10 cellular contexts compared by ENCODE assay signal in genomic region chr2:216142540-216142939, GRCh38. TPM values are rescaled to one million over a fixed set of nuclear protein-coding genes. Genes with fewer than 3 reads are reported as not detected.
DNase-seq lines count a peak whose midpoint lies in the region; ATAC-seq, FAIRE-seq and TF ChIP-seq lines count a peak whose summit lies in the region.
"Had no signal": no experiment of that assay in that cellular context is flagged by ENCODE, and none has a peak within 500 bp of the region (broad histone marks: within the 10 kb centered on the region; RNA-seq: fewer than 3 reads in every experiment).

No MANE protein-coding gene starts in this region.

- peaks cover 58% of the 10 kb centered on the region for H3K79me2 ChIP-seq in SK-N-SH (ENCODE audit: insufficient read depth)

- H3K27ac Mint-ChIP-seq in stimulated activated effector memory CD8-positive, alpha-beta T cell treated with anti-CD3 and anti-CD28 coated beads, Interleukin-12 subunit alpha, Interleukin-12 subunit beta, amount 100 ng/mL, for 72 hours, result peak overlapping the region; percentile 13

- DNase-seq in activated CD8-positive, alpha-beta memory T cell treated with anti-CD3 and anti-CD28 coated beads, Interleukin-2, amount 50 U/mL, for 4 hours, result peak; percentile 24
- no peak for DNase-seq in activated CD8-positive, alpha-beta memory T cell treated with anti-CD3 and anti-CD28 coated beads, Interleukin-2, amount 50 U/mL, for 48 hours
- no peak for DNase-seq in SK-N-SH
- DNase-seq in stimulated activated effector memory CD8-positive, alpha-beta T cell treated with anti-CD3 and anti-CD28 coated beads, Interleukin-12 subunit alpha, Interleukin-12 subunit beta, amount 100 ng/mL, for 72 hours (ENCODE audit: low spot score in 2 of 2), result no peak
- DNase-seq in NK-92 treated with Interleukin-12 subunit alpha and Interleukin-12 subunit beta, amount 100 ng/mL, for 24 hours (lab: John Stamatoyannopoulos, UW), result no peak
- DNase-seq in frontal cortex (ENCODE audit: low spot score in 2 of 2), result no peak
- DNase-seq in medulla oblongata (ENCODE audit: extremely low spot score), result no peak

- POLR2A ChIA-PET in SK-N-SH (lab: Yijun Ruan, JAX), result interaction anchor here (1.6 kb wide), 1 partner anchor 11 kb away, joined by 3 read pairs; no protein-coding TSS in a partner anchor

- H3K9me2 ChIP-seq in SK-N-SH, result no peaks in the 10 kb centered on the region

- H3K36me3 ChIP-seq in SK-N-SH (replicated peaks in 1 of 2; ENCODE audit: control insufficient read depth in 1 of 2, insufficient read depth in 2 of 2, low read length in 1 of 2), result peaks cover 91 to 93% of the 10 kb centered on the region in 2 experiments

- no peak for TF ChIP-seq CTCF in SK-N-SH (IDR thresholded peaks at IDR 0.05)

- no peaks in the 10 kb centered on the region for H3K9me3 ChIP-seq in SK-N-SH
- H3K9me3 ChIP-seq: BLaER1 treated with 17β-estradiol and CSF1 and Interleukin-3, amounts not matched to agents 10 nM and 100 nM had no signal

- no peaks in the 10 kb centered on the region for H3K4me1 ChIP-seq in SK-N-SH (ENCODE audit: control insufficient read depth in 1 of 2, insufficient read depth in 2 of 2, low read depth in 1 of 2, low read length in 1 of 2)
- H3K4me1 ChIP-seq: BLaER1 treated with 17β-estradiol and CSF1 and Interleukin-3, amounts not matched to agents 10 nM and 100 nM had no signal

- WGBS in SK-N-SH (ENCODE audit: low lambda C conversion rate), result 89% methylated on average over 1 of the region's 1 CpG

- ATAC-seq in HG02623 (IDR thresholded peaks at IDR 0.05; ENCODE audit: unreplicated experiment), result peak; percentile 97
- ATAC-seq in stimulated activated effector memory CD8-positive, alpha-beta T cell treated with anti-CD3 and anti-CD28 coated beads, Interleukin-12 subunit alpha, Interleukin-12 subunit beta, amount 100 ng/mL, for 72 hours, result peak; percentile 98

- no peak for TF ChIP-seq EP300 in SK-N-SH (IDR thresholded peaks at IDR 0.05; ENCODE audit: borderline replicate concordance in 1 of 2, low read depth in 1 of 2, low read length in 1 of 2)

- H4K20me1 ChIP-seq in SK-N-SH (ENCODE audit: insufficient read depth), result 0 out of 2 replicates have a peak, but pooled peaks cover 4% of the 10 kb centered on the region

- CTCF ChIA-PET in SK-N-SH (lab: Yijun Ruan, JAX), result interaction anchor here (1.7 to 2.3 kb wide), 3 partner anchors 9 to 12 kb away, joined by 6 to 10 read pairs (median 8); no protein-coding TSS in a partner anchor

- no peaks in the 10 kb centered on the region for H3K27me3 ChIP-seq in SK-N-SH (ENCODE audit: insufficient read depth)
- H3K27me3 ChIP-seq: BLaER1 treated with 17β-estradiol and CSF1 and Interleukin-3, amounts not matched to agents 10 nM and 100 nM had no signal

- H3K36me3 Mint-ChIP-seq in stimulated activated effector memory CD8-positive, alpha-beta T cell treated with anti-CD3 and anti-CD28 coated beads, Interleukin-12 subunit alpha, Interleukin-12 subunit beta, amount 100 ng/mL, for 72 hours, result no peaks in the 10 kb centered on the region

- TF ChIP-seq RAD21 in SK-N-SH (IDR thresholded peaks at IDR 0.05; ENCODE audit: low read length), result no peak

- H3K9ac ChIP-seq in SK-N-SH, result no peak overlapping the region
- H3K9ac ChIP-seq: BLaER1 treated with 17β-estradiol and CSF1 and Interleukin-3, amounts not matched to agents 10 nM and 100 nM had no signal

- no peak overlapping the region for H2AFZ ChIP-seq in SK-N-SH (ENCODE audit: low read depth)

- peaks cover 24% of the 10 kb centered on the region for H3K4me1 Mint-ChIP-seq in stimulated activated effector memory CD8-positive, alpha-beta T cell treated with anti-CD3 and anti-CD28 coated beads, Interleukin-12 subunit alpha, Interleukin-12 subunit beta, amount 100 ng/mL, for 72 hours

- no peak overlapping the region for H3K4me3 ChIP-seq in SK-N-SH (ENCODE audit: low read depth in 2 of 2, low read length in 1 of 2)
- H3K4me3 ChIP-seq: BLaER1 treated with 17β-estradiol and CSF1 and Interleukin-3, amounts not matched to agents 10 nM and 100 nM; SK-N-MC had no signal

- peaks cover 17% of the 10 kb centered on the region for H3F3A ChIP-seq in SK-N-SH (replicated peaks; ENCODE audit: insufficient read depth)

- no peak for FAIRE-seq in frontal cortex (lab: Jason Lieb, UNC)

- no peak overlapping the region for H3K4me3 Mint-ChIP-seq in stimulated activated effector memory CD8-positive, alpha-beta T cell treated with anti-CD3 and anti-CD28 coated beads, Interleukin-12 subunit alpha, Interleukin-12 subunit beta, amount 100 ng/mL, for 72 hours

- peak overlapping the region; percentile 19 to 71; a peak in 3 of 4 replicates for H3K27ac ChIP-seq in SK-N-SH (ENCODE audit: low read depth in 2 of 2, low read length in 1 of 2)
- H3K27ac ChIP-seq: BLaER1 treated with 17β-estradiol and CSF1 and Interleukin-3, amounts not matched to agents 10 nM and 100 nM; SK-N-MC had no signal

- no peaks in the 10 kb centered on the region for H3K9me3 Mint-ChIP-seq in stimulated activated effector memory CD8-positive, alpha-beta T cell treated with anti-CD3 and anti-CD28 coated beads, Interleukin-12 subunit alpha, Interleukin-12 subunit beta, amount 100 ng/mL, for 72 hours

- H3K4me2 ChIP-seq in SK-N-SH, result no peak overlapping the region
- H3K4me2 ChIP-seq: BLaER1 treated with 17β-estradiol and CSF1 and Interleukin-3, amounts not matched to agents 10 nM and 100 nM had no signal

TF ChIP-seq in SK-N-SH, 30 proteins besides CTCF, POLR2A, EP300 and RAD21:
- TF ChIP-seq ELF1 (IDR thresholded peaks at IDR 0.05), result no peak
- peak; percentile 41; the same call in 1 of the 2 replicates for TF ChIP-seq FOSL2 (IDR thresholded peaks at IDR 0.05; ENCODE audit: borderline replicate concordance, low read depth)

RNA-seq across cellular contexts. Expression of gene XRCC5, which starts 33.4 kb away (rescaled TPM):
- polyA plus RNA-seq in SK-N-SH (2012; rRNA removed), result 125 and 167 TPM in 2 replicates
- 160 and 162 TPM in 2 replicates for polyA plus RNA-seq in SK-N-SH (2012; cell fraction: cytosol; rRNA removed)
- polyA plus RNA-seq in SK-N-SH (2012; cell fraction: nucleus; rRNA removed), result 124 and 210 TPM in 2 replicates
- total RNA-seq in frontal cortex, result 415 TPM
